In the genomic region with DNA sequence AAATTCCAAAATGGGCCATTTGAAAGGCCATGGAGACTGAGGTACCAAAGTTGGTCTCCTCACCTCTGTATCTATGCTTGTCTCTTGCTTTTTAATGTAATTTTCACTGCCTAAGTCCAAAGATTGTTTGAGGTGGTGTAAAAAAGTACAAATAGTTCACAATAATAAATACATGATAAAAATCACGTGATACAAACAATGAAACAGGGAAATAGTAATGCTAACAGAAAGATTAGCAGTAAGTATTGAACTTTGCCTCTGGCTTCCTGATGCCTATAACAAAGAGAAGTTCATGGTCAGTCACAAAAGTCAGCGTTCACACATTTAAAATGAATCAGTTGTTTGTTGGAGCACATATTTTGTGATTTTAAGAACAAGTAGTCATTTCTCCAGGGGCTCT, we compare ENCODE assay signal across 23 cellular contexts.
"Had no signal": no experiment of that assay in that cellular context is flagged by ENCODE, and none has a peak within 500 bp of the region (broad histone marks: within the 10 kb centered on the region; RNA-seq: fewer than 3 reads in every experiment).

No MANE protein-coding gene starts in this region.

- DNase-seq: dermis blood vessel endothelial cell; dorsolateral prefrontal cortex; effector CD4-positive, alpha-beta T cell; effector memory CD4-positive, alpha-beta T cell; foreskin keratinocyte; gastrocnemius medialis; glutamatergic neuron; head of caudate nucleus; heart right ventricle; hippocampal formation; left cardiac atrium; left lung; left ventricle myocardium superior; lower lobe of right lung; mesenchymal stem cell; mucosa of descending colon had no signal

- ATAC-seq: foreskin keratinocyte, gastrocnemius medialis, heart right ventricle, left cardiac atrium, left lung, left ventricle myocardium superior, lower lobe of right lung, mucosa of descending colon had no signal

- H3K9me3 ChIP-seq: gastrocnemius medialis, lower lobe of right lung, mucosa of descending colon had no signal

- H3K27ac ChIP-seq: coronary artery, dorsolateral prefrontal cortex, esophagus muscularis mucosa, foreskin keratinocyte, gastrocnemius medialis, heart right ventricle, left lung, lower lobe of right lung had no signal

- H3K36me3 Mint-ChIP-seq: mesothelial cell of epicardium had no signal

- H3K27me3 ChIP-seq: esophagus muscularis mucosa, foreskin keratinocyte, gastrocnemius medialis, heart right ventricle, left lung had no signal

- H3K4me1 ChIP-seq: esophagus muscularis mucosa, foreskin keratinocyte, gastrocnemius medialis, heart right ventricle, left lung, lower lobe of right lung had no signal

- H3K4me1 Mint-ChIP-seq: mesothelial cell of epicardium had no signal

- H3K4me3 Mint-ChIP-seq: mesothelial cell of epicardium had no signal

- FAIRE-seq: colon, endothelial cell of umbilical vein, islet of Langerhans, keratinocyte had no signal

- H3K36me3 ChIP-seq: esophagus muscularis mucosa, gastrocnemius medialis, heart right ventricle, left lung, lower lobe of right lung had no signal

- H3K27ac Mint-ChIP-seq: mesothelial cell of epicardium had no signal

- H3K4me3 ChIP-seq: coronary artery, dorsolateral prefrontal cortex, esophagus muscularis mucosa, gastrocnemius medialis, heart right ventricle, left lung, lower lobe of right lung, mucosa of descending colon had no signal
